20 cellular contexts compared by ENCODE assay signal in the genomic region with DNA sequence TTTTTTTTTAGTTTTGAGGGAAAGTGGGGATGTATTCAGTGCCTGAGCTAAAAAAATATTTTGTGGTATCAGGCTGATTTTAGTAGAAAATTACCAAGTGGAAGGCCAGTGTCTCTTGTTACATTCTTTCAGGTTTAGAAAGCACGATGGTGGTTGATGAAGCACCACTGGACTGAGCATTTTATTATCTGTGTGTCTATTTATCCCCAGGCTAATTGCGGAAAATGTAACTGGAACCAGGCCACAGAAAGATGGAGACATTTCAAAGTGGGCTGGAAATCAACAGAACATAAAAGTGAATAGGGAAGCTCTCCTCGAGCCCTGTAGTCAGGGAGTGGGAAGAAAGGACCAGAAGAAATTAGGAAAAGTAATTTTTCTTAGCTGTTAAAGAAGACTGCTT.
"Had no signal": no experiment of that assay in that cellular context is flagged by ENCODE, and none has a peak within 500 bp of the region (broad histone marks: within the 10 kb centered on the region; RNA-seq: fewer than 3 reads in every experiment).

No MANE protein-coding gene starts in this region.

- H3K9me3 ChIP-seq: body of pancreas, stomach, vagina had no signal

- H3K9me3 Mint-ChIP-seq: effector memory CD8-positive, alpha-beta T cell had no signal

- H3K27me3 ChIP-seq: body of pancreas, stomach, vagina had no signal

- H3K4me1 Mint-ChIP-seq: memory B cell, naive B cell had no signal

- H3K4me1 ChIP-seq: body of pancreas, heart right ventricle, left ventricle myocardium inferior, psoas muscle, vagina had no signal

- H3K36me3 ChIP-seq: heart right ventricle, left ventricle myocardium inferior, stomach, vagina had no signal

- H3K27ac Mint-ChIP-seq: activated CD4-positive, alpha-beta T cell treated with anti-CD3 and anti-CD28 coated beads for 36 hours; activated naive CD8-positive, alpha-beta T cell; activated T-helper 1 cell treated with anti-CD3 and anti-CD28 coated beads, Interleukin-12 subunit alpha, Interleukin-12 subunit beta, Interleukin-2, Interleukin-4 antibody, amounts not matched to agents 30 ng/mL and 10 ng/mL and 1 ng/mL, durations not matched to agents 14 hours and 24 hours and 36 hours; effector memory CD8-positive, alpha-beta T cell; memory B cell; naive B cell; WTC11 had no signal

- H3K27ac ChIP-seq: body of pancreas, heart right ventricle, left ventricle myocardium inferior, psoas muscle, skin epidermis, stomach, vagina had no signal

- H3K4me3 ChIP-seq: body of pancreas, heart right ventricle, left ventricle myocardium inferior, psoas muscle, skin epidermis, stomach, vagina had no signal

- H3K27me3 Mint-ChIP-seq: activated CD4-positive, alpha-beta T cell treated with anti-CD3 and anti-CD28 coated beads for 36 hours had no signal

- H3K4me3 Mint-ChIP-seq: activated CD4-positive, alpha-beta T cell treated with anti-CD3 and anti-CD28 coated beads for 36 hours; activated naive CD8-positive, alpha-beta T cell; activated T-helper 1 cell treated with anti-CD3 and anti-CD28 coated beads, Interleukin-12 subunit alpha, Interleukin-12 subunit beta, Interleukin-2, Interleukin-4 antibody, amounts not matched to agents 30 ng/mL and 10 ng/mL and 1 ng/mL, durations not matched to agents 14 hours and 24 hours and 36 hours; effector memory CD8-positive, alpha-beta T cell; memory B cell; naive B cell; neural crest cell; WTC11 had no signal

- H3K36me3 Mint-ChIP-seq: activated naive CD8-positive, alpha-beta T cell; memory B cell; naive B cell; WTC11 had no signal

- ATAC-seq: activated CD4-positive, alpha-beta T cell treated with anti-CD3 and anti-CD28 coated beads for 36 hours; body of pancreas; effector memory CD8-positive, alpha-beta T cell; heart right ventricle; psoas muscle; right cardiac atrium; WTC11 had no signal

- DNase-seq: activated CD4-positive, alpha-beta T cell treated with anti-CD3 and anti-CD28 coated beads for 36 hours; activated CD4-positive, alpha-beta T cell treated with anti-CD3 and anti-CD28 coated beads, Interleukin-2, amount 50 U/mL, for 48 hours; activated T-cell treated with anti-CD3 and anti-CD28 coated beads for 4 hours; amniotic stem cell; body of pancreas; effector memory CD8-positive, alpha-beta T cell; heart right ventricle; left ventricle myocardium inferior; naive B cell; psoas muscle; right cardiac atrium; stimulated activated CD4-positive, alpha-beta T cell treated with anti-CD3 and anti-CD28 coated beads, Interleukin-4, amount 100 ng/mL, for 1 hour; stomach had no signal
